11 cellular contexts compared by ENCODE assay signal in genomic region chrX:55754861-55755294, GRCh38. TPM values are rescaled to one million over a fixed set of nuclear protein-coding genes. Genes with fewer than 3 reads are reported as not detected.
DNase-seq lines count a peak whose midpoint lies in the region; ATAC-seq, FAIRE-seq and TF ChIP-seq lines count a peak whose summit lies in the region.
"Had no signal": no experiment of that assay in that cellular context is flagged by ENCODE, and none has a peak within 500 bp of the region (broad histone marks: within the 10 kb centered on the region; RNA-seq: fewer than 3 reads in every experiment).

No MANE protein-coding gene starts in this region.

- no peak for DNase-seq in GM12892 (ENCODE audit: insufficient read length)
- DNase-seq in globus pallidus (ENCODE audit: low spot score), result no peak
- DNase-seq in mesendoderm, result no peak
- no peak for DNase-seq in DMS153 treated with DMSO at 0.1 percent for 48 hours (lab: John Stamatoyannopoulos, UW; ENCODE audit: unreplicated experiment)
- no peak for DNase-seq in GF-D8 (lab: John Stamatoyannopoulos, UW)
- DNase-seq: NCI-H526 treated with DMSO at 0.1 percent for 48 hours had no signal

- H2BK120ac ChIP-seq in mesendoderm (ENCODE audit: low read depth, low read length), result no peak overlapping the region

- WGBS in mesendoderm (ENCODE audit: extremely low coverage, insufficient coverage, low lambda C conversion rate), result no CpG with 5 or more reads among the region's 3 CpGs

- no peak overlapping the region for H3K4me3 ChIP-seq in mesendoderm (ENCODE audit: low read length)
- H3K4me3 ChIP-seq: hepatocyte, K562 had no signal

- FAIRE-seq in GM12892 (lab: Jason Lieb, UNC), result peak; percentile 84
- FAIRE-seq: K562 had no signal

- H3K4me1 ChIP-seq in mesendoderm (ENCODE audit: control insufficient read depth, low read depth, low read length), result no peaks in the 10 kb centered on the region

- no peak overlapping the region for H3K23ac ChIP-seq in mesendoderm (ENCODE audit: low read length)

- no peak overlapping the region for H3K4me2 ChIP-seq in mesendoderm (ENCODE audit: low read length)
- H3K4me2 ChIP-seq: hepatocyte had no signal

- no peak overlapping the region for H3K18ac ChIP-seq in mesendoderm (ENCODE audit: low read length)

- no peaks in the 10 kb centered on the region for H3K79me2 ChIP-seq in mesendoderm (ENCODE audit: control insufficient read depth, insufficient read depth, low read length)
- H3K79me2 ChIP-seq: hepatocyte had no signal

- H4K8ac ChIP-seq in mesendoderm (ENCODE audit: low read depth, low read length), result no peak overlapping the region

- H4K5ac ChIP-seq in mesendoderm (ENCODE audit: low read length), result no peak overlapping the region

- TF ChIP-seq POLR2A in GM12892 (IDR thresholded peaks at IDR 0.05; ENCODE audit: low read depth, low read length), result no peak

- no peak overlapping the region for H3K56ac ChIP-seq in mesendoderm (ENCODE audit: low read length)

- no peaks in the 10 kb centered on the region for H3K79me1 ChIP-seq in mesendoderm (ENCODE audit: low read length)

- no peaks in the 10 kb centered on the region for H3K36me3 ChIP-seq in mesendoderm (ENCODE audit: control insufficient read depth, insufficient read depth, low read length)

- H2BK5ac ChIP-seq in mesendoderm (ENCODE audit: low read length), result no peak overlapping the region

- H3K27ac ChIP-seq in mesendoderm (ENCODE audit: low read depth, low read length), result no peak overlapping the region
- H3K27ac ChIP-seq: hepatocyte had no signal

- no peak overlapping the region for H2AK5ac ChIP-seq in mesendoderm (ENCODE audit: low read length)

- no peak overlapping the region for H3K9ac ChIP-seq in mesendoderm (ENCODE audit: low read length)

- no peak overlapping the region for H3K4ac ChIP-seq in mesendoderm (ENCODE audit: low read depth, low read length)

- H2BK15ac ChIP-seq in mesendoderm (replicated peaks; ENCODE audit: low read depth), result no peak overlapping the region

- peak; percentile 93 for ATAC-seq in GM19023 (IDR thresholded peaks at IDR 0.05; ENCODE audit: unreplicated experiment)
- ATAC-seq in HG02571 (IDR thresholded peaks at IDR 0.05; ENCODE audit: unreplicated experiment), result peak; percentile 93
- peak; percentile 97 for ATAC-seq in HG03432 (IDR thresholded peaks at IDR 0.05; ENCODE audit: unreplicated experiment)
- ATAC-seq: K562 had no signal

- H3K27me3 ChIP-seq in mesendoderm (ENCODE audit: insufficient read depth, low read length, poor library complexity), result no peaks in the 10 kb centered on the region
- H3K27me3 ChIP-seq: hepatocyte had no signal

RNA-seq across cellular contexts. Expression of gene RRAGB, which starts 37.3 kb away (rescaled TPM):
- 20.1 TPM for polyA plus RNA-seq in GM12892 (2012; ENCODE audit: missing spikeins)
- 8.8 TPM for polyA plus RNA-seq in mesendoderm (2013, experiment 1 of 2)
- polyA plus RNA-seq in mesendoderm (2013, experiment 2 of 2), result 8.5 TPM
